17 cellular contexts compared by ENCODE assay signal in the genomic region with DNA sequence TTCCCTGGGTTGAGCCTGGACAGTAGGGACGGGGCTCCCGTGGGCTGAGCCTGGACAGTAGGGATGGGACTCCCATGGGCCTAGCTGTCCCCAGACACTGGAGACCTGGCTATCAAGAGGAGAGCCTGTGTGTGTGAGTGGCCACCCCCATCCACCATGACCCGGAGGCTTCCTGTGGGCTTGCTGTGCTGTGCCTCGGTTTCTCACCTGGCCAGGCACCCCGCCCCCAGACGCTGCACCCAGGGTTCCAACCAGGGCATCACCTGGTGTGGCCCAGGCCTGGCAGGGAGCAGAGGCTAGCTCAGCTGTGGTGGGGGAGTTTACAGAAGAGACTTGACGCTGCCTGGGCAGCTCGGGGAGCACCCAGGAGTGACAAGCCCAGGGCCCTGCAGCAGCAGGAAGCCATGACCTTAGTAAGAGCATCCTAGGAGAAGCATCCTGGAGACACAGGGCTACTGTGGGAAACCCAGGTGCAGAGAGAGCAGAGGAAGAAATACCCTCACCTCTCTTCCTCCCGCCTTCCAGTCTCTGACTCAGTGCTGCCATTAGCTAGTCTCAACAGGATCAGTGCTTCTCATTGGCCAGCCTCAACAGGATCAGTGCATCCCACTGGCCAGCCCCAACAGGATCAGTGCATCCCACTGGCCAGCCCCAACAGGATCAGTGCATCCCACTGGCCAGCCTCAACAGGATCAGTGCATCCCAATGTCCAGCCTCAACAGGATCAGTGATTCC.
DNase-seq lines count a peak whose midpoint lies in the region; ATAC-seq and TF ChIP-seq lines count a peak whose summit lies in the region.
"Had no signal": no experiment of that assay in that cellular context is flagged by ENCODE, and none has a peak within 500 bp of the region (broad histone marks: within the 10 kb centered on the region; RNA-seq: fewer than 3 reads in every experiment).

No MANE protein-coding gene starts in this region.

- no peak overlapping the region for H3K9ac ChIP-seq in PC-3 (ENCODE audit: low read length)

- no peak overlapping the region for H3K4me3 ChIP-seq in RWPE2 (ENCODE audit: severe bottlenecking)
- no peak overlapping the region for H3K4me3 ChIP-seq in PC-3 (ENCODE audit: low read length)
- H3K4me3 ChIP-seq: HAP-1 had no signal

- peak; percentile 30 for DNase-seq in activated naive CD8-positive, alpha-beta T cell treated with anti-CD3 and anti-CD28 coated beads, Interleukin-2, amount 10 ng/mL, durations not matched to agents 7 days and 5 days
- DNase-seq in activated naive CD8-positive, alpha-beta T cell treated with anti-CD3 and anti-CD28 coated beads for 36 hours, result no peak
- peak; percentile 61 for DNase-seq in RWPE2 (ENCODE audit: low spot score)
- peak; percentile 10 for DNase-seq in glutamatergic neuron
- DNase-seq in posterior vena cava (ENCODE audit: low spot score), result peak; percentile 73
- DNase-seq in stimulated activated naive CD4-positive, alpha-beta T cell treated with Interleukin-2 at 50 U/mL for 16 hours (lab: John Stamatoyannopoulos, UW), result no peak
- no peak for DNase-seq in stimulated activated CD4-positive, alpha-beta T cell treated with anti-CD3 and anti-CD28 coated beads, Interleukin-4, amount 100 ng/mL, for 4 hours
- DNase-seq in PC-3, result no peak
- DNase-seq: C1 segment of cervical spinal cord, DMS153, EL, NCI-H1436 treated with DMSO at 0.1 percent for 48 hours, NCI-H2081, NCI-H226, NCI-H526 had no signal

- no peaks in the 10 kb centered on the region for H3K9me2 ChIP-seq in PC-3 (replicated peaks; ENCODE audit: low read length)

- peak; percentile 19 for ATAC-seq in activated naive CD8-positive, alpha-beta T cell treated with anti-CD3 and anti-CD28 coated beads, Interleukin-2, amount 10 ng/mL, durations not matched to agents 7 days and 5 days (ENCODE audit: low read depth)
- peak; percentile 44 for ATAC-seq in RWPE2 (ENCODE audit: low read depth)
- no peak for ATAC-seq in PC-3

- intact Hi-C loops in posterior vena cava (cut with DNase I) (no loop called here), PC-3 (cut with micrococcal nuclease) (no loop called here)

- CTCF ChIA-PET in PC-3 (lab: Charles Lee), result no interaction called here

- H3K9me3 ChIP-seq in RWPE2 (ENCODE audit: severe bottlenecking) (no peaks in the 10 kb centered on the region), PC-3 (ENCODE audit: low read length) (no peaks in the 10 kb centered on the region)
- H3K9me3 ChIP-seq: HAP-1 had no signal

- no TSS peak for BruUV-seq in PC-3 (replicated peaks; lab: Mats Ljungman, UMichigan)

- TF ChIP-seq CTCF in RWPE2 (IDR thresholded peaks at IDR 0.05; ENCODE audit: poor library complexity, severe bottlenecking), result no peak
- TF ChIP-seq CTCF in glutamatergic neuron (IDR thresholded peaks at IDR 0.05; ENCODE audit: partially characterized antibody, unreplicated experiment), result no peak
- no peak for TF ChIP-seq CTCF in PC-3 (conservative IDR thresholded peaks at IDR 0.05; ENCODE audit: low read depth, low read length)

- no peaks in the 10 kb centered on the region for H4K20me1 ChIP-seq in PC-3 (ENCODE audit: low read length)

- H3K27ac Mint-ChIP-seq in activated naive CD8-positive, alpha-beta T cell treated with anti-CD3 and anti-CD28 coated beads, Interleukin-2, amount 10 ng/mL, durations not matched to agents 7 days and 5 days, result no peak overlapping the region
- no peak overlapping the region for H3K27ac Mint-ChIP-seq in activated naive CD8-positive, alpha-beta T cell treated with anti-CD3 and anti-CD28 coated beads for 36 hours
- H3K27ac Mint-ChIP-seq in glutamatergic neuron (ENCODE audit: unreplicated experiment), result no peak overlapping the region

- H3K4me1 Mint-ChIP-seq in activated naive CD8-positive, alpha-beta T cell treated with anti-CD3 and anti-CD28 coated beads, Interleukin-2, amount 10 ng/mL, durations not matched to agents 7 days and 5 days, result no peaks in the 10 kb centered on the region
- H3K4me1 Mint-ChIP-seq in activated naive CD8-positive, alpha-beta T cell treated with anti-CD3 and anti-CD28 coated beads for 36 hours, result no peaks in the 10 kb centered on the region
- no peaks in the 10 kb centered on the region for H3K4me1 Mint-ChIP-seq in glutamatergic neuron (ENCODE audit: low read depth, unreplicated experiment)

- no peaks in the 10 kb centered on the region for H3F3A ChIP-seq in PC-3 (ENCODE audit: low read length, unreplicated experiment)

- H3K4me2 ChIP-seq in PC-3 (ENCODE audit: low read length), result no peak overlapping the region

- no peaks in the 10 kb centered on the region for H3K27me3 Mint-ChIP-seq in activated naive CD8-positive, alpha-beta T cell treated with anti-CD3 and anti-CD28 coated beads, Interleukin-2, amount 10 ng/mL, durations not matched to agents 7 days and 5 days
- no peaks in the 10 kb centered on the region for H3K27me3 Mint-ChIP-seq in activated naive CD8-positive, alpha-beta T cell treated with anti-CD3 and anti-CD28 coated beads for 36 hours
- H3K27me3 Mint-ChIP-seq in glutamatergic neuron (ENCODE audit: unreplicated experiment), result peaks cover 2% of the 10 kb centered on the region

- H3K27ac ChIP-seq in RWPE2 (ENCODE audit: poor library complexity, severe bottlenecking), result no peak overlapping the region
- no peak overlapping the region for H3K27ac ChIP-seq in PC-3 (ENCODE audit: low read length)
- H3K27ac ChIP-seq: RWPE1 had no signal

- H3K36me3 ChIP-seq in RWPE2 (ENCODE audit: low read depth) (no peaks in the 10 kb centered on the region), PC-3 (ENCODE audit: low read depth, low read length) (no peaks in the 10 kb centered on the region)
- H3K36me3 ChIP-seq: HAP-1 had no signal

- H3K4me1 ChIP-seq in RWPE2 (ENCODE audit: insufficient read depth, poor library complexity, severe bottlenecking) (peaks cover 2% of the 10 kb centered on the region), PC-3 (ENCODE audit: insufficient read depth, low read length) (no peaks in the 10 kb centered on the region)
- H3K4me1 ChIP-seq: HAP-1 had no signal

- POLR2A ChIA-PET in activated naive CD8-positive, alpha-beta T cell treated with anti-CD3 and anti-CD28 coated beads, Interleukin-2, amount 10 ng/mL, durations not matched to agents 7 days and 5 days (lab: Charles Lee), result no interaction called here
- POLR2A ChIA-PET in PC-3 (lab: Charles Lee; ENCODE audit: unreplicated experiment), result interaction anchor here (0.6 kb wide), 1 partner anchor 21 kb away, joined by 3 read pairs; no protein-coding TSS in a partner anchor

- H3K27me3 ChIP-seq in RWPE2 (ENCODE audit: insufficient read depth, poor library complexity, severe bottlenecking), result no peaks in the 10 kb centered on the region
- H3K27me3 ChIP-seq in PC-3 (ENCODE audit: low read length), result no peaks in the 10 kb centered on the region

- H3K4me3 Mint-ChIP-seq in activated naive CD8-positive, alpha-beta T cell treated with anti-CD3 and anti-CD28 coated beads, Interleukin-2, amount 10 ng/mL, durations not matched to agents 7 days and 5 days, result no peak overlapping the region
- no peak overlapping the region for H3K4me3 Mint-ChIP-seq in activated naive CD8-positive, alpha-beta T cell treated with anti-CD3 and anti-CD28 coated beads for 36 hours
- H3K4me3 Mint-ChIP-seq in glutamatergic neuron (ENCODE audit: unreplicated experiment), result no peak overlapping the region

- H3K36me3 Mint-ChIP-seq in activated naive CD8-positive, alpha-beta T cell treated with anti-CD3 and anti-CD28 coated beads, Interleukin-2, amount 10 ng/mL, durations not matched to agents 7 days and 5 days, result no peaks in the 10 kb centered on the region
- H3K36me3 Mint-ChIP-seq in activated naive CD8-positive, alpha-beta T cell treated with anti-CD3 and anti-CD28 coated beads for 36 hours, result no peaks in the 10 kb centered on the region
- no peaks in the 10 kb centered on the region for H3K36me3 Mint-ChIP-seq in glutamatergic neuron (ENCODE audit: unreplicated experiment)

- H3K9me3 Mint-ChIP-seq in activated naive CD8-positive, alpha-beta T cell treated with anti-CD3 and anti-CD28 coated beads, Interleukin-2, amount 10 ng/mL, durations not matched to agents 7 days and 5 days, result no peaks in the 10 kb centered on the region
- no peaks in the 10 kb centered on the region for H3K9me3 Mint-ChIP-seq in activated naive CD8-positive, alpha-beta T cell treated with anti-CD3 and anti-CD28 coated beads for 36 hours
- H3K9me3 Mint-ChIP-seq in glutamatergic neuron (ENCODE audit: unreplicated experiment), result peaks cover under 1% of the 10 kb centered on the region

- H3K79me2 ChIP-seq in PC-3 (ENCODE audit: low read length), result no peaks in the 10 kb centered on the region

- H2AFZ ChIP-seq in PC-3 (ENCODE audit: low read length), result no peak overlapping the region

Comparison
In these comparisons a context has a peak if more than half of its experiments do, and no peak if none do; other contexts are left out.
1. DNase-seq: peak in activated naive CD8-positive, alpha-beta T cell treated with anti-CD3 and anti-CD28 coated beads, Interleukin-2, amount 10 ng/mL, durations not matched to agents 7 days and 5 days (single experiment), RWPE2 (single experiment), glutamatergic neuron (single experiment) and posterior vena cava (single experiment); none in activated naive CD8-positive, alpha-beta T cell treated with anti-CD3 and anti-CD28 coated beads for 36 hours (single experiment), stimulated activated naive CD4-positive, alpha-beta T cell treated with Interleukin-2 at 50 U/mL for 16 hours (single experiment), stimulated activated CD4-positive, alpha-beta T cell treated with anti-CD3 and anti-CD28 coated beads, Interleukin-4, amount 100 ng/mL, for 4 hours (0 of 2) and PC-3 (single experiment).